ENCODE assay signal across 18 cellular contexts in genomic region chr3:15260531-15260930, GRCh38. TPM values are rescaled to one million over a fixed set of nuclear protein-coding genes. Genes with fewer than 3 reads are reported as not detected.
DNase-seq lines count a peak whose midpoint lies in the region; ATAC-seq, FAIRE-seq and TF ChIP-seq lines count a peak whose summit lies in the region.
"Had no signal": no experiment of that assay in that cellular context is flagged by ENCODE, and none has a peak within 500 bp of the region (broad histone marks: within the 10 kb centered on the region; RNA-seq: fewer than 3 reads in every experiment).

No MANE protein-coding gene starts in this region.

- peak overlapping the region; percentile 42 to 87 (median 72) for H3K27ac Mint-ChIP-seq in CD4-positive, alpha-beta memory T cell
- peak overlapping the region; percentile 82 for H3K27ac Mint-ChIP-seq in activated T-helper 17 cell treated with anti-CD3 and anti-CD28 coated beads, Interleukin-2, amount 50 U/mL, for 72 hours
- H3K27ac Mint-ChIP-seq in naive B cell, result peak overlapping the region in 5 of 6 donors; percentile 30 to 80 (median 67)

- POLR2A ChIA-PET in A549 (lab: Yijun Ruan, JAX), result no interaction called here
- POLR2A ChIA-PET in CD4-positive, alpha-beta memory T cell (lab: Charles Lee; ENCODE audit: partially characterized antibody), result no interaction called here

- DNase-seq in A549 (ENCODE audit: low read depth in 1 of 2, low spot score in 1 of 2) (no peak), naive B cell (no peak), AML-193 (lab: John Stamatoyannopoulos, UW) (no peak), HUDEP-2 (lab: John Stamatoyannopoulos, UW; ENCODE audit: unreplicated experiment in 76 of 76) (no peak), RPMI8226 (no peak)
- no peak for DNase-seq in CD4-positive, alpha-beta memory T cell
- DNase-seq: GDM1; NCI-H2081 treated with DMSO at 0.1 percent for 48 hours; NCI-H510A; pancreas; SHP77; stimulated activated CD4-positive, alpha-beta T cell treated with anti-CD3 and anti-CD28 coated beads, Interleukin-1b, Interleukin-23, amount 100 ng/mL, for 48 hours; T-helper 2 cell; uterus had no signal

- TF ChIP-seq RAD21 in A549 (conservative IDR thresholded peaks at IDR 0.05 in 1 of 2, IDR thresholded peaks at IDR 0.05 in 1 of 2), result no peak

- H3K4me1 ChIP-seq in A549, result no peaks in the 10 kb centered on the region
- H3K4me1 ChIP-seq in CD4-positive, alpha-beta memory T cell (ENCODE audit: insufficient read depth, low read length), result peaks cover 14% of the 10 kb centered on the region

- CTCF ChIA-PET in A549 (lab: Yijun Ruan, JAX), result interaction anchor here (1.1 to 7.0 kb wide), 4 partner anchors 7 to 152 kb away, joined by 3 to 54 read pairs (median 4); no protein-coding TSS in a partner anchor
- CTCF ChIA-PET in CD4-positive, alpha-beta memory T cell (lab: Charles Lee; ENCODE audit: partially characterized antibody), result interaction anchor here (1.2 to 1.6 kb wide), 3 partner anchors 72 to 146 kb away, joined by 3 to 8 read pairs (median 3); partner anchors contain the start of gene SH3BP5

- TF ChIP-seq POLR2A in A549 (IDR thresholded peaks at IDR 0.05; ENCODE audit: low read length), result no peak

- H3K36me3 Mint-ChIP-seq in CD4-positive, alpha-beta memory T cell, result peaks cover 57 to 80% of the 10 kb centered on the region in 2 donors
- H3K36me3 Mint-ChIP-seq in activated T-helper 17 cell treated with anti-CD3 and anti-CD28 coated beads, Interleukin-2, amount 50 U/mL, for 72 hours (ENCODE audit: low read depth), result peaks cover 74% of the 10 kb centered on the region
- peaks cover 19 to 24% of the 10 kb centered on the region in 2 donors for H3K36me3 Mint-ChIP-seq in naive B cell

- no peak overlapping the region for H3K27ac ChIP-seq in A549
- no peak overlapping the region for H3K27ac ChIP-seq in CD4-positive, alpha-beta memory T cell (ENCODE audit: low read depth, low read length)
- H3K27ac ChIP-seq: KMS-11, pancreas had no signal

- intact Hi-C loops in CD4-positive, alpha-beta memory T cell (cut with micrococcal nuclease), result no loop called here

- H3K4me1 Mint-ChIP-seq in CD4-positive, alpha-beta memory T cell, result peaks cover 16 to 53% (median 24%) of the 10 kb centered on the region in 4 donors
- H3K4me1 Mint-ChIP-seq in activated T-helper 17 cell treated with anti-CD3 and anti-CD28 coated beads, Interleukin-2, amount 50 U/mL, for 72 hours, result peaks cover 8% of the 10 kb centered on the region
- peaks cover 19 to 36% (median 22%) of the 10 kb centered on the region in 3 donors for H3K4me1 Mint-ChIP-seq in naive B cell

- no peaks in the 10 kb centered on the region for H3K27me3 Mint-ChIP-seq in CD4-positive, alpha-beta memory T cell
- H3K27me3 Mint-ChIP-seq in activated T-helper 17 cell treated with anti-CD3 and anti-CD28 coated beads, Interleukin-2, amount 50 U/mL, for 72 hours, result no peaks in the 10 kb centered on the region
- no peaks in the 10 kb centered on the region for H3K27me3 Mint-ChIP-seq in naive B cell
- H3K27me3 Mint-ChIP-seq: activated naive CD8-positive, alpha-beta T cell had no signal

- TF ChIP-seq CTCF in A549 (IDR thresholded peaks at IDR 0.05), result no peak

- peak overlapping the region in 1 of 8 donors; percentile 55 for H3K4me3 Mint-ChIP-seq in CD4-positive, alpha-beta memory T cell
- no peak overlapping the region for H3K4me3 Mint-ChIP-seq in activated T-helper 17 cell treated with anti-CD3 and anti-CD28 coated beads, Interleukin-2, amount 50 U/mL, for 72 hours
- H3K4me3 Mint-ChIP-seq in naive B cell, result peak overlapping the region in 1 of 8 donors; percentile 37
- H3K4me3 Mint-ChIP-seq: activated naive CD8-positive, alpha-beta T cell had no signal

- H3K4me2 ChIP-seq in A549, result no peak overlapping the region
- H3K4me2 ChIP-seq: KMS-11 had no signal

- H3K36me3 ChIP-seq in CD4-positive, alpha-beta memory T cell (ENCODE audit: insufficient read depth, low read length), result peaks cover 65% of the 10 kb centered on the region
- H3K36me3 ChIP-seq: uterus had no signal

- no peak overlapping the region for H3K4me3 ChIP-seq in A549
- no peak overlapping the region for H3K4me3 ChIP-seq in CD4-positive, alpha-beta memory T cell (ENCODE audit: low read length in 2 of 2)
- H3K4me3 ChIP-seq: left lung, pancreas, uterus had no signal

- TF ChIP-seq EP300 in A549 (IDR thresholded peaks at IDR 0.05), result no peak

- 89% methylated on average over 4 of the region's 4 CpGs for WGBS in A549 (ENCODE audit: missing lambda C conversion rate)

- H3K9me3 ChIP-seq in A549, result no peaks in the 10 kb centered on the region
- H3K9me3 ChIP-seq in CD4-positive, alpha-beta memory T cell (ENCODE audit: control insufficient read depth in 1 of 2, low read length in 2 of 2), result no peaks in the 10 kb centered on the region
- H3K9me3 ChIP-seq: left lung, pancreas, uterus had no signal

- FAIRE-seq in A549 (lab: Jason Lieb, UNC), result no peak
- FAIRE-seq: pancreas had no signal

- H3K9me3 Mint-ChIP-seq in CD4-positive, alpha-beta memory T cell, result no peaks in the 10 kb centered on the region
- H3K9me3 Mint-ChIP-seq in activated T-helper 17 cell treated with anti-CD3 and anti-CD28 coated beads, Interleukin-2, amount 50 U/mL, for 72 hours, result no peaks in the 10 kb centered on the region
- no peaks in the 10 kb centered on the region for H3K9me3 Mint-ChIP-seq in naive B cell

- no peaks in the 10 kb centered on the region for H3K27me3 ChIP-seq in CD4-positive, alpha-beta memory T cell (ENCODE audit: insufficient read depth, low read length)
- H3K27me3 ChIP-seq: left lung, pancreas, uterus had no signal

- ATAC-seq in A549, result no peak
- no peak for ATAC-seq in activated T-helper 17 cell treated with anti-CD3 and anti-CD28 coated beads, Interleukin-2, amount 50 U/mL, for 72 hours (replicated peaks)
- no peak for ATAC-seq in naive B cell (ENCODE audit: low read depth in 2 of 2)
- ATAC-seq: left lung had no signal

TF ChIP-seq in A549, 52 proteins besides CTCF, POLR2A, EP300 and RAD21:
- TF ChIP-seq HOXA7 (CRISPR knock-in tag; IDR thresholded peaks at IDR 0.05) (no peak), POLR2AphosphoS2 (conservative IDR thresholded peaks at IDR 0.05; ENCODE audit: low read length) (0 out of 2 replicates have a peak, but pooled peaks have one; percentile 33)

RNA-seq across cellular contexts. Expression of gene CAPN7, which starts 54.5 kb away (rescaled TPM):
- polyA plus RNA-seq in A549 (2011; rRNA removed) (31.1 and 36.8 TPM in 2 replicates), A549 (2017; fragmentation: RNase III; extraction: RNeasy Plus Mini Kit Qiagen cat#74134 plus additional on column Dnase treatment) (19.9 to 23.2 TPM (median 21.3 TPM) in 3 replicates), naive B cell (ENCODE audit: low read depth in 6 of 6) (10 to 100 TPM; 19.0 to 35.7 (median 21.1) TPM)
- 9.6 and 14.6 TPM in 2 replicates for polyA plus RNA-seq in A549 (2012; cell fraction: cytosol; rRNA removed)
- 8.0 and 17.2 TPM in 2 replicates for polyA plus RNA-seq in A549 (2012; cell fraction: nucleus; rRNA removed)
- 18.8 and 20.5 TPM in 2 replicates for polyA minus RNA-seq in A549 (2011; rRNA and poly(A)+ RNA removed)
- total RNA-seq in CD4-positive, alpha-beta memory T cell, result 100 to 1,000 TPM in 1 of 2 experiments, 10 to 100 TPM in 1; 95.5 to 103 TPM
- 10 to 100 TPM; 18.9 to 23.7 TPM for polyA plus RNA-seq in CD4-positive, alpha-beta memory T cell
- total RNA-seq in activated T-helper 17 cell treated with anti-CD3 and anti-CD28 coated beads, Interleukin-2, amount 50 U/mL, for 72 hours, result 10 to 100 TPM; 32.3 to 38.9 TPM
